In the genomic region with DNA sequence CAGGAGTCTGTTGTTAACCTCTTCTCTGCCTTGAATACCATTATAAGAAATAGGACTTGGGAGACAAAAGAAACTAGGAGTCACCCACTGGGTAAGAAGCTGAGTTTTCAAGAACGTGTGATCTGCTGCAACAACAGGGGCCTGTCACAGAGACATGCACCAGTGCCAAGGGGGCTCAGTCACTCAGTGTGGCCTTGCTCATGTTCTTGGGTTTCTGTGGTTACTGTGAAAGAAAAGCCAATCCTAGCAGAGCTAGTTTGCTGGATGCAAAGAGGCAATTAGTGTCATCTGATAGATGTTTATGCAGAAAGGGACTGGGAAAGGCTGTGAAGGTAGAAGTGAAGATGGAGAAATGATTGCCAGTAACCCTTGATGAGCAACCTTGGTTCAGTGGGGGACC, we compare ENCODE assay signal across 25 cellular contexts.
"Had no signal": no experiment of that assay in that cellular context is flagged by ENCODE, and none has a peak within 500 bp of the region (broad histone marks: within the 10 kb centered on the region; RNA-seq: fewer than 3 reads in every experiment).

No MANE protein-coding gene starts in this region.

- H3K4me3 ChIP-seq: colonic mucosa, gastrocnemius medialis, lung, prostate gland, right atrium auricular region, smooth muscle cell, stomach, thyroid gland, vagina had no signal

- H3K9me3 Mint-ChIP-seq: dendritic cell treated with granulocyte-macrophage colony-stimulating factor and Interleukin-4, amounts not matched to agents 40 ng/mL and 50 ng/mL, for 4 days; endodermal cell; memory B cell; natural killer cell; neural crest cell; stimulated activated naive B cell treated with anti-CD40 and anti-IgM and Interleukin-4, amounts not matched to agents 10 μg/mL and 1 μg/mL and 100 μg/mL, for 72 hours had no signal

- H3K4me1 ChIP-seq: colonic mucosa, gastrocnemius medialis, prostate gland, right atrium auricular region, stomach, thyroid gland, vagina had no signal

- H3K9me3 ChIP-seq: colonic mucosa, gastrocnemius medialis, prostate gland, right atrium auricular region, stomach, thyroid gland, vagina had no signal

- H3K27me3 ChIP-seq: colonic mucosa, gastrocnemius medialis, right atrium auricular region, stomach, thyroid gland, vagina had no signal

- H3K27ac Mint-ChIP-seq: dendritic cell treated with granulocyte-macrophage colony-stimulating factor and Interleukin-4, amounts not matched to agents 40 ng/mL and 50 ng/mL, for 4 days; endodermal cell; memory B cell; natural killer cell; stimulated activated naive B cell treated with anti-CD40 and anti-IgM and Interleukin-4, amounts not matched to agents 10 μg/mL and 1 μg/mL and 100 μg/mL, for 72 hours had no signal

- H3K4me3 Mint-ChIP-seq: dendritic cell treated with granulocyte-macrophage colony-stimulating factor and Interleukin-4, amounts not matched to agents 40 ng/mL and 50 ng/mL, for 4 days; endodermal cell; memory B cell; natural killer cell; neural crest cell; stimulated activated naive B cell treated with anti-CD40 and anti-IgM and Interleukin-4, amounts not matched to agents 10 μg/mL and 1 μg/mL and 100 μg/mL, for 72 hours had no signal

- ATAC-seq: esophagus mucosa; gastrocnemius medialis; left lobe of liver; natural killer cell; sciatic nerve; stimulated activated naive B cell treated with anti-CD40 and anti-IgM and Interleukin-4, amounts not matched to agents 10 μg/mL and 1 μg/mL and 100 μg/mL, for 72 hours had no signal

- H3K4me2 ChIP-seq: smooth muscle cell had no signal

- H3K4me1 Mint-ChIP-seq: memory B cell, natural killer cell, neural crest cell had no signal

- DNase-seq: colonic mucosa; effector CD8-positive, alpha-beta T cell; endodermal cell; foreskin fibroblast; gastrocnemius medialis; head of caudate nucleus; natural killer cell; stimulated activated CD4-positive, alpha-beta T cell treated with anti-CD3 and anti-CD28 coated beads, Interleukin-12 subunit alpha, Interleukin-12 subunit beta, amount 100 ng/mL, for 4 hours; stimulated activated CD4-positive, alpha-beta T cell treated with anti-CD3 and anti-CD28 coated beads, Interleukin-2, amount 100 ng/mL, for 24 hours; stimulated activated CD4-positive, alpha-beta T cell treated with anti-CD3 and anti-CD28 coated beads, Interleukin-4, amount 100 ng/mL, for 24 hours; stimulated activated naive B cell treated with anti-CD40 and anti-IgM and Interleukin-4, amounts not matched to agents 10 μg/mL and 1 μg/mL and 100 μg/mL, for 72 hours; stomach; thyroid gland had no signal

- H3K27me3 Mint-ChIP-seq: dendritic cell treated with granulocyte-macrophage colony-stimulating factor and Interleukin-4, amounts not matched to agents 40 ng/mL and 50 ng/mL, for 4 days; stimulated activated naive B cell treated with anti-CD40 and anti-IgM and Interleukin-4, amounts not matched to agents 10 μg/mL and 1 μg/mL and 100 μg/mL, for 72 hours had no signal

- H3K27ac ChIP-seq: colonic mucosa, epithelial cell of prostate, gastrocnemius medialis, prostate gland, right atrium auricular region, stomach, thyroid gland, vagina had no signal

- H3K36me3 ChIP-seq: colonic mucosa, gastrocnemius medialis, prostate gland, right atrium auricular region, stomach, thyroid gland, vagina had no signal

- H3K36me3 Mint-ChIP-seq: memory B cell; natural killer cell; stimulated activated naive B cell treated with anti-CD40 and anti-IgM and Interleukin-4, amounts not matched to agents 10 μg/mL and 1 μg/mL and 100 μg/mL, for 72 hours had no signal
